ENCODE assay signal across 1 cellular context in genomic region chr10:88927291-88927690, GRCh38.
TF ChIP-seq lines count a peak whose summit lies in the region.

No MANE protein-coding gene starts in this region.

TF ChIP-seq in SK-N-SH treated with all-trans-retinoic acid at 6 μM for 48 hours, 23 proteins besides CTCF, POLR2A, EP300 and RAD21 (continued from another document):
- TF ChIP-seq TSHZ2 (CRISPR knock-in tag; IDR thresholded peaks at IDR 0.05) (no peak), ZFP3 (CRISPR knock-in tag; IDR thresholded peaks at IDR 0.05) (no peak), ISL1 (CRISPR knock-in tag; IDR thresholded peaks at IDR 0.05) (no peak), ZNF565 (CRISPR knock-in tag; conservative IDR thresholded peaks at IDR 0.05; ENCODE audit: low read depth) (no peak), ZC3H10 (CRISPR knock-in tag; IDR thresholded peaks at IDR 0.05) (no peak), ARNTL (CRISPR knock-in tag; IDR thresholded peaks at IDR 0.05; ENCODE audit: borderline replicate concordance, low read depth) (no peak), CSRNP3 (CRISPR knock-in tag; IDR thresholded peaks at IDR 0.05) (no peak), SNAI2 (CRISPR knock-in tag; IDR thresholded peaks at IDR 0.05) (no peak), ZFP30 (CRISPR knock-in tag; IDR thresholded peaks at IDR 0.05) (no peak), OSR1 (CRISPR knock-in tag; IDR thresholded peaks at IDR 0.05) (no peak), ZNF8 (CRISPR knock-in tag; IDR thresholded peaks at IDR 0.05) (no peak)
